In genomic region chr19:38676023-38676877, GRCh38 we compare ENCODE assay signal across 8 cellular contexts. TPM values are rescaled to one million over a fixed set of nuclear protein-coding genes. Genes with fewer than 3 reads are reported as not detected.
DNase-seq lines count a peak whose midpoint lies in the region; ATAC-seq and TF ChIP-seq lines count a peak whose summit lies in the region.

No MANE protein-coding gene starts in this region.

- no peaks in the 10 kb centered on the region for H3K27me3 ChIP-seq in neutrophil

- DNase-seq in CMK (ENCODE audit: low read depth) (peak; percentile 78), RPMI7951 (ENCODE audit: low read depth) (peak; percentile 95), epithelial cell of prostate (ENCODE audit: low read depth, low spot score) (no peak), posterior vena cava (ENCODE audit: low spot score) (no peak)

- H3K4me1 ChIP-seq in neutrophil (ENCODE audit: control insufficient read depth in 1 of 2, insufficient read depth in 1 of 2, low read depth in 1 of 2, low read length in 1 of 2), result peaks cover 54 to 62% of the 10 kb centered on the region in 2 experiments

- H3K27ac ChIP-seq in epithelial cell of prostate, result peak overlapping the region; percentile 100
- H3K27ac ChIP-seq in neutrophil, result peak overlapping the region; percentile 61

- intact Hi-C loops in posterior vena cava (cut with DNase I), result no loop called here

- no peak for TF ChIP-seq CTCF in neutrophil (IDR thresholded peaks at IDR 0.05)

- H3K4me3 ChIP-seq in neutrophil (ENCODE audit: low read depth in 1 of 2, low read length in 1 of 2), result no peak overlapping the region

- H3K36me3 ChIP-seq in neutrophil, result peaks cover 5% of the 10 kb centered on the region

- H3K9me3 ChIP-seq in neutrophil, result no peaks in the 10 kb centered on the region

- no peak for ATAC-seq in HG02885 (IDR thresholded peaks at IDR 0.05; ENCODE audit: poor library complexity, unreplicated experiment)
- ATAC-seq in HG02884 (IDR thresholded peaks at IDR 0.05; ENCODE audit: unreplicated experiment), result no peak
- ATAC-seq in activated CD4-positive, CD25-positive, alpha-beta regulatory T cell treated with anti-CD3 and anti-CD28 coated beads, Interleukin-2, amount 50 U/mL, for 24 hours, result no peak

RNA-seq across cellular contexts. Expression of gene ACTN4, which starts 28.8 kb away (rescaled TPM):
- total RNA-seq in RPMI7951 (2014; rRNA removed; shearing (Covaris generic)), result 306 and 358 TPM in 2 replicates
- total RNA-seq in posterior vena cava, result 100 to 1,000 TPM; 661 to 878 TPM

RNA-seq across cellular contexts. Expression of gene EIF3K, which starts 57.3 kb away (rescaled TPM):
- total RNA-seq in RPMI7951 (2014; rRNA removed; shearing (Covaris generic)), result 689 and 728 TPM in 2 replicates
- 100 to 1,000 TPM; 170 to 191 TPM for total RNA-seq in posterior vena cava

RNA-seq across cellular contexts. Expression of gene MAP4K1, which starts 58.5 kb away (rescaled TPM):
- total RNA-seq in RPMI7951 (2014; rRNA removed; shearing (Covaris generic)), result 0.39 TPM in 1 of 2 replicates, not detected in the other
- total RNA-seq in posterior vena cava, result 1 to 10 TPM; 2.7 to 5.5 TPM

Comparison
In these comparisons a context has a peak if more than half of its experiments do, and no peak if none do; other contexts are left out.
1. DNase-seq: peak in CMK (single experiment) and RPMI7951 (single experiment); none in epithelial cell of prostate (single experiment) and posterior vena cava (single experiment).